ENCODE assay signal across 15 cellular contexts in genomic region chr2:40507429-40507828, GRCh38. TPM values are rescaled to one million over a fixed set of nuclear protein-coding genes. Genes with fewer than 3 reads are reported as not detected.
A peak's percentile ranks its signal among the peaks of the same experiment; 100 is the strongest.
DNase-seq lines count a peak whose midpoint lies in the region; ATAC-seq, FAIRE-seq and TF ChIP-seq lines count a peak whose summit lies in the region.
"Had no signal": no experiment of that assay in that cellular context is flagged by ENCODE, and none has a peak within 500 bp of the region (broad histone marks: within the 10 kb centered on the region; RNA-seq: fewer than 3 reads in every experiment).

No MANE protein-coding gene starts in this region.

- no peak for TF ChIP-seq EP300 in GM12878 (IDR thresholded peaks at IDR 0.05; ENCODE audit: borderline replicate concordance in 1 of 2, control insufficient read depth in 1 of 2, low read depth in 2 of 2, low read length in 2 of 2)

- DNase-seq in SIG-M5 treated with dmso at 0.1 percent for 504 hours (lab: John Stamatoyannopoulos, UW; ENCODE audit: unreplicated experiment) (peak; percentile 74), SIG-M5 (lab: John Stamatoyannopoulos, UW) (no peak), GM12878 (ENCODE audit: low read depth, low spot score) (no peak), NCI-H2029 (lab: John Stamatoyannopoulos, UW) (no peak), left lobe of liver (ENCODE audit: low spot score) (no peak)
- DNase-seq: effector CD4-positive, alpha-beta T cell; naive thymus-derived CD4-positive, alpha-beta T cell; SHP77 treated with DMSO at 0.1 percent for 48 hours; transverse colon; WERI-Rb-1 had no signal

- H3K4me3 ChIP-seq in GM12878, result no peak overlapping the region
- H3K4me3 ChIP-seq: transverse colon had no signal

- FAIRE-seq in GM12878 (lab: Jason Lieb, UNC), result no peak
- FAIRE-seq: A204.1, H1 had no signal

- TF ChIP-seq RAD21 in GM12878 (IDR thresholded peaks at IDR 0.05; ENCODE audit: insufficient read depth, low read depth, low read length), result no peak

- no peak overlapping the region for H3K4me2 ChIP-seq in GM12878 (ENCODE audit: control insufficient read depth, insufficient read depth)

- no peaks in the 10 kb centered on the region for H3K4me1 ChIP-seq in GM12878 (ENCODE audit: control insufficient read depth, insufficient read depth, low read length)
- H3K4me1 ChIP-seq: transverse colon had no signal

- no peaks in the 10 kb centered on the region for H4K20me1 ChIP-seq in GM12878 (ENCODE audit: control insufficient read depth, insufficient read depth)

- H3K79me2 ChIP-seq in GM12878 (ENCODE audit: control insufficient read depth, insufficient read depth, low read length), result no peaks in the 10 kb centered on the region

- no peak for TF ChIP-seq POLR2A in GM12878 (IDR thresholded peaks at IDR 0.05; ENCODE audit: low read depth, low read length)

- no peak overlapping the region for H3K27ac ChIP-seq in GM12878 (ENCODE audit: control insufficient read depth, insufficient read depth)
- H3K27ac ChIP-seq: transverse colon, WERI-Rb-1 had no signal

- no TSS peak for BruUV-seq in GM12878 (replicated peaks; lab: Mats Ljungman, UMichigan)

- 0% methylated on average over 1 of the region's 1 CpG for WGBS in GM12878 (ENCODE audit: insufficient coverage, insufficient replicate concordance, low lambda C conversion rate, missing lambda C conversion rate)

- no peak for TF ChIP-seq CTCF in GM12878 (IDR thresholded peaks at IDR 0.05 in 2 of 3, conservative IDR thresholded peaks at IDR 0.05 in 1 of 3; ENCODE audit: control insufficient read depth in 2 of 3, extremely low read depth in 1 of 3, insufficient read depth in 1 of 3, low read depth in 3 of 3, low read length in 3 of 3)

- POLR2A ChIA-PET in GM12878 (lab: Charles Lee), result interaction anchor here (0.6 kb wide), 1 partner anchor 1312 kb away, joined by 3 read pairs; no protein-coding TSS in a partner anchor

- peak; percentile 79 for ATAC-seq in GM21528 (IDR thresholded peaks at IDR 0.05; ENCODE audit: low FRiP score, unreplicated experiment)
- peak; percentile 86 for ATAC-seq in HG03432 (IDR thresholded peaks at IDR 0.05; ENCODE audit: unreplicated experiment)
- peak; percentile 93 for ATAC-seq in GM12878
- ATAC-seq in GM21825 (IDR thresholded peaks at IDR 0.05; ENCODE audit: unreplicated experiment), result no peak
- no peak for ATAC-seq in left lobe of liver
- ATAC-seq: naive thymus-derived CD4-positive, alpha-beta T cell had no signal

- SMC1A ChIA-PET in GM12878 (lab: Charles Lee; ENCODE audit: uncharacterized antibody, unreplicated experiment), result interaction anchor here (1.1 kb wide), 1 partner anchor 58 kb away, joined by 3 read pairs; no protein-coding TSS in a partner anchor

- RAD21 ChIA-PET in GM12878 (lab: Charles Lee; ENCODE audit: unreplicated experiment), result no interaction called here

- CTCF ChIA-PET in GM12878 (lab: Yijun Ruan, JAX), result no interaction called here

- no peak overlapping the region for H3K9ac ChIP-seq in GM12878 (ENCODE audit: control insufficient read depth, insufficient read depth, low read length)

- intact Hi-C loops in GM12878 (cut with micrococcal nuclease; ENCODE audit: unreplicated experiment), result no loop called here

- H3K27me3 ChIP-seq in GM12878 (replicated peaks in 1 of 2; ENCODE audit: control insufficient read depth in 2 of 2, insufficient read depth in 2 of 2, low read length in 1 of 2), result no peaks in the 10 kb centered on the region; a peak in 1 of 4 replicates
- H3K27me3 ChIP-seq: transverse colon had no signal

- H3K36me3 ChIP-seq in GM12878 (ENCODE audit: control insufficient read depth in 2 of 2, insufficient read depth in 2 of 2, low read length in 1 of 2), result no peaks in the 10 kb centered on the region
- H3K36me3 ChIP-seq: transverse colon, WERI-Rb-1 had no signal

- in situ Hi-C loops in GM12878 (cut with MboI), result no loop called here

- no peak overlapping the region for H2AFZ ChIP-seq in GM12878 (ENCODE audit: control insufficient read depth, low read depth, low read length)

- no peaks in the 10 kb centered on the region for H3K9me3 ChIP-seq in GM12878 (replicated peaks; ENCODE audit: control insufficient read depth, insufficient read depth, low read length)
- H3K9me3 ChIP-seq: transverse colon had no signal

TF ChIP-seq in GM12878, 131 proteins besides CTCF, POLR2A, EP300 and RAD21:
- TF ChIP-seq ZBED1 (IDR thresholded peaks at IDR 0.05; ENCODE audit: borderline replicate concordance), result no peak
- peak; percentile 82 for TF ChIP-seq SPI1 (IDR thresholded peaks at IDR 0.05; ENCODE audit: borderline replicate concordance, insufficient read depth, low read depth, low read length)
- TF ChIP-seq ZNF687 (IDR thresholded peaks at IDR 0.05), result no peak
- TF ChIP-seq NRF1 (conservative IDR thresholded peaks at IDR 0.05; ENCODE audit: low read depth, low read length), result no peak
TF ChIP-seq in GM12878: peak in this region for 1.

RNA-seq across cellular contexts. Expression of gene SLC8A1, which starts 55.5 kb away (rescaled TPM):
- total RNA-seq in GM12878 (2013; cell fraction: nucleolus; rRNA removed), result 0.27 and 0.46 TPM in 2 replicates
- 0.11 TPM in 1 of 2 replicates, not detected in the other for total RNA-seq in GM12878 (2014; rRNA removed)
- total RNA-seq in GM12878 (2014; rRNA removed; fragmentation: Illumina TruSeq; extraction: Trizol), result under 0.01 and 0.05 TPM in 2 replicates
- 0.11 and 0.21 TPM in 2 replicates for total RNA-seq in GM12878 (2021)
- not detected for polyA plus RNA-seq in GM12878 (2011; ENCODE audit: low read depth)
- polyA plus RNA-seq in GM12878 (2011; rRNA removed), result 1.2 and 2.1 TPM in 2 replicates
- polyA plus RNA-seq in GM12878 (2011; cell fraction: cytosol; rRNA removed), result 0.57 and 0.58 TPM in 2 replicates
- 1.2 TPM in 2 replicates for polyA plus RNA-seq in GM12878 (2011; cell fraction: nucleus; rRNA removed)
- not detected in 2 replicates for polyA plus RNA-seq in GM12878 (2012)
- polyA plus RNA-seq in GM12878 (2014; fragmentation: Illumina TruSeq; extraction: Trizol), result 0.01 and 0.02 TPM in 2 replicates
- under 1 TPM in 1 of 2 experiments, not detected in 1; under 0.01 TPM for polyA plus RNA-seq in GM12878 (2014; fragmentation: Nextera tagmentation; extraction: Ambion mirVana)
- under 0.01 TPM in 1 of 2 replicates, not detected in the other for polyA plus RNA-seq in GM12878 (2014; rRNA removed)
- under 1 TPM in 1 of 2 experiments, not detected in 1; 0.04 TPM for polyA plus RNA-seq in GM12878 (2016; fragmentation: Nextera tagmentation; extraction: Ambion mirVana)
- 10.5 and 14.9 TPM in 2 replicates for polyA minus RNA-seq in GM12878 (2011; rRNA and poly(A)+ RNA removed)
- polyA minus RNA-seq in GM12878 (2011; cell fraction: cytosol; rRNA and poly(A)+ RNA removed), result 2.5 and 2.9 TPM in 2 replicates
- 5.4 and 5.5 TPM in 2 replicates for polyA minus RNA-seq in GM12878 (2011; cell fraction: nucleus; rRNA and poly(A)+ RNA removed)
- 6.0 TPM for total RNA-seq in left lobe of liver
- polyA plus RNA-seq: naive thymus-derived CD4-positive, alpha-beta T cell had no signal

Comparison
In these comparisons a context has a peak if more than half of its experiments do, and no peak if none do; other contexts are left out.
1. ATAC-seq: peak in GM21528 (single experiment), HG03432 (single experiment) and GM12878 (single experiment); none in GM21825 (single experiment) and left lobe of liver (single experiment).